8 cellular contexts compared by ENCODE assay signal in the genomic region with DNA sequence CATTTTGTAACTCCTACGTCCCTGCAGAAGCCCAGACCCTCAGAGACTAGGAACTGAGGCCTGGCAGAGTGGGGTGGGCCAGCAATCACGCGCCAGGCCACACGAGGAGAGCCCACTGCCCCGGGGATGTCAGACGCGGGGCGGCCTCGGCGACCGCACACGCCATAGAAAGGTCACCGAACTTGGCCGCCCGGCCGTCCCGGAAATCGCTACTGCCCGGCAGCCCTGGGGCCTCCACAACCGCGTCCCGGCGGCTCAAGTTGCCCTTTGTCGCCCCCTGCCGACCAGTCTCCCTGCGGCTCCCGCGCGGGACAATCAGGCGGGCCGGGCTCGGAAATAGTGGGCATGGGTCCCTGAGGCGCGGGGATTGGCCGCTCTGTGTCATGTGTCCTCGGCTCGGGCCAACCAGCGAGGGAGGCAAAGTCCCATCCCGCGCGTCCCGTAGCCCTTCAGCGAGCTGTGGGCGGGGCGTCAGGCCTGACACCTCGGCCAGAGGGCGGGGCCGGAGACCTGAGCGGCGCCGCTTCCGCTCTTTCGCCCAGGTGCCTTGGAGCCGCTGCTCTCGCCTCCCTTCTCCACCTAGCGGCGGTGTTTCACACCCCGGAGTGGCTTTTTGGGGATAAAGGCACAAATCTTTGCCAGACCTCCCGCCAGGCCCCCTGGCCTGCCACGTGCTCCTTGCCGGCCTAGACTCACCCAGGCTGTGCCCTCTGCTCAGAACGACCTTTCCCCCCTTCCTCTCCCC. TPM values are rescaled to one million over a fixed set of nuclear protein-coding genes. Genes with fewer than 3 reads are reported as not detected.
A peak's percentile ranks its signal among the peaks of the same experiment; 100 is the strongest.
DNase-seq lines count a peak whose midpoint lies in the region; ATAC-seq and FAIRE-seq lines count a peak whose summit lies in the region.

No MANE protein-coding gene starts in this region.

- no peaks in the 10 kb centered on the region for H3K4me1 ChIP-seq in endocrine pancreas (ENCODE audit: control insufficient read depth, insufficient read depth, low read length)
- H3K4me1 ChIP-seq in mesodermal cell (ENCODE audit: control insufficient read depth, insufficient read depth, low read length, poor library complexity, severe bottlenecking) = no peaks in the 10 kb centered on the region

- peak; percentile 89 for FAIRE-seq in HTR-8/SVneo (lab: Jason Lieb, UNC)

- H3K27ac ChIP-seq in mesodermal cell (ENCODE audit: low read depth, low read length, severe bottlenecking) = peak overlapping the region; percentile 53

- H3K9ac ChIP-seq in endocrine pancreas (ENCODE audit: control insufficient read depth, insufficient read depth, low read length) = peak overlapping the region; percentile 84

- ATAC-seq in GM21367 (IDR thresholded peaks at IDR 0.05; ENCODE audit: unreplicated experiment) = peak; percentile 98

- DNase-seq in Caki2 (ENCODE audit: low read depth) (peak; percentile 97), HTR-8/SVneo (ENCODE audit: insufficient read length, low spot score) (peak; percentile 100), NOMO-1 treated with DMSO at 0.1 percent for 48 hours (lab: John Stamatoyannopoulos, UW; ENCODE audit: unreplicated experiment) (peak; percentile 99)
- peak; percentile 99 for DNase-seq in activated CD8-positive, alpha-beta memory T cell treated with anti-CD3 and anti-CD28 coated beads, Interleukin-2, amount 50 U/mL, for 1 hour (ENCODE audit: extremely low read depth)
- DNase-seq in stimulated activated CD8-positive, alpha-beta memory T cell treated with anti-CD3 and anti-CD28 coated beads, Interleukin-15, amount 100 ng/mL, for 4 hours (ENCODE audit: low read depth in 2 of 2) = peak; percentile 99

- WGBS in mesodermal cell (ENCODE audit: insufficient coverage in 2 of 2), 2 experiments = 5% methylated on average over 50 to 61 of the region's 62 CpGs

- H3K9me3 ChIP-seq in endocrine pancreas (ENCODE audit: control insufficient read depth, low read length) (no peaks in the 10 kb centered on the region), mesodermal cell (ENCODE audit: control insufficient read depth, low read length) (no peaks in the 10 kb centered on the region)

- H3K36me3 ChIP-seq in endocrine pancreas (ENCODE audit: control insufficient read depth, insufficient read depth, low read length) = no peaks in the 10 kb centered on the region
- H3K36me3 ChIP-seq in mesodermal cell (ENCODE audit: control insufficient read depth, insufficient read depth, low read length) = no peaks in the 10 kb centered on the region

- no peak overlapping the region for H3K4me3 ChIP-seq in endocrine pancreas (ENCODE audit: control insufficient read depth, insufficient read depth, low read length)
- H3K4me3 ChIP-seq in mesodermal cell (ENCODE audit: extremely low read depth, insufficient read depth, low read length, poor library complexity, severe bottlenecking) = peak overlapping the region; percentile 31

- in situ Hi-C loops in Caki2 (cut with HindIII; ENCODE audit: low pct_unique_long_range_greater_than_20kb, low sequenced_read_pairs) = no loop called here

- no peaks in the 10 kb centered on the region for H3K27me3 ChIP-seq in endocrine pancreas (ENCODE audit: control insufficient read depth, insufficient read depth, low read length)

RNA-seq across cellular contexts. Expression of gene DEGS2, which starts 33.4 kb away (rescaled TPM):
- total RNA-seq in Caki2 (2014; rRNA removed; shearing (Covaris generic); ENCODE audit: low replicate concordance) = 0.14 and 1.5 TPM in 2 replicates
- not detected for polyA plus RNA-seq in mesodermal cell (2013, experiment 1 of 2)
- not detected for polyA plus RNA-seq in mesodermal cell (2013, experiment 2 of 2)

RNA-seq across cellular contexts. Expression of gene YY1, which starts 46.1 kb away (rescaled TPM):
- 44.4 and 54.2 TPM in 2 replicates for total RNA-seq in Caki2 (2014; rRNA removed; shearing (Covaris generic); ENCODE audit: low replicate concordance)
- 76.3 TPM for polyA plus RNA-seq in mesodermal cell (2013, experiment 1 of 2)
- 79.0 TPM for polyA plus RNA-seq in mesodermal cell (2013, experiment 2 of 2)
